2 cellular contexts compared by ENCODE assay signal in the genomic region with DNA sequence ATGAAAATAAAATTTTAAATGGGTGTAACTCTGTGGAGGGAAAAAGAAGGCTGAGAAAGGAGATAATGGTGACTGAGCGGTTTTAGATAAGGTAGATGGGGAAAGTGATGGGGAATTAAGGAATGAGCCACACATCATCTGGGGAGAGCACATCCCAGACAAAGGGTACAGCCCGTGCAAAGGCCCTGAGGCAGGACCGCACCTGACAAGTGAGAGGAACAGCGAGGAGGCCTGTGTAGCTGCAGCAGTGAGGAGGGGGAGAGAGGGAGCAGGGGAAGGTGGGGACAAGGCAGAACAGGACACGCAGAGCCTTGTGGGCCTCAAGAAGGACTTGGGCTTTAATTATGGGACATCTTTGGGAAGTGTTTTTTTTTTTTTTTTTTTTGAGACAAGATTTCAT.
A peak's percentile ranks its signal among the peaks of the same experiment; 100 is the strongest.
TF ChIP-seq lines count a peak whose summit lies in the region.

No MANE protein-coding gene starts in this region.

TF ChIP-seq in HEK293, 187 proteins besides CTCF, POLR2A, EP300 and RAD21:
- no peak for TF ChIP-seq YY1 (tag by site-specific recombination; IDR thresholded peaks at IDR 0.05)
- peak; percentile 99 for TF ChIP-seq ZNF623 (tag by site-specific recombination; IDR thresholded peaks at IDR 0.05)

TF ChIP-seq in K562, 482 proteins besides CTCF, POLR2A, EP300 and RAD21:
- TF ChIP-seq SMARCA5 (IDR thresholded peaks at IDR 0.05) (peak; percentile 88), RBM25 (IDR thresholded peaks at IDR 0.05; ENCODE audit: low read depth, low read length, severe bottlenecking) (peak; percentile 86), BCOR (IDR thresholded peaks at IDR 0.05) (peak; percentile 89), ZBTB1 (CRISPR knock-in tag; IDR thresholded peaks at IDR 0.05; ENCODE audit: borderline replicate concordance, low read depth) (no peak), KDM1A (IDR thresholded peaks at IDR 0.05) (peak; percentile 69 to 75)
- TF ChIP-seq, protein P1, sequence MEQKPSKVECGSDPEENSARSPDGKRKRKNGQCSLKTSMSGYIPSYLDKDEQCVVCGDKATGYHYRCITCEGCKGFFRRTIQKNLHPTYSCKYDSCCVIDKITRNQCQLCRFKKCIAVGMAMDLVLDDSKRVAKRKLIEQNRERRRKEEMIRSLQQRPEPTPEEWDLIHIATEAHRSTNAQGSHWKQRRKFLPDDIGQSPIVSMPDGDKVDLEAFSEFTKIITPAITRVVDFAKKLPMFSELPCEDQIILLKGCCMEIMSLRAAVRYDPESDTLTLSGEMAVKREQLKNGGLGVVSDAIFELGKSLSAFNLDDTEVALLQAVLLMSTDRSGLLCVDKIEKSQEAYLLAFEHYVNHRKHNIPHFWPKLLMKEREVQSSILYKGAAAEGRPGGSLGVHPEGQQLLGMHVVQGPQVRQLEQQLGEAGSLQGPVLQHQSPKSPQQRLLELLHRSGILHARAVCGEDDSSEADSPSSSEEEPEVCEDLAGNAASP (IDR thresholded peaks at IDR 0.05) = no peak
